Comparison of ENCODE assay signal across 1 cellular context in the genomic region with DNA sequence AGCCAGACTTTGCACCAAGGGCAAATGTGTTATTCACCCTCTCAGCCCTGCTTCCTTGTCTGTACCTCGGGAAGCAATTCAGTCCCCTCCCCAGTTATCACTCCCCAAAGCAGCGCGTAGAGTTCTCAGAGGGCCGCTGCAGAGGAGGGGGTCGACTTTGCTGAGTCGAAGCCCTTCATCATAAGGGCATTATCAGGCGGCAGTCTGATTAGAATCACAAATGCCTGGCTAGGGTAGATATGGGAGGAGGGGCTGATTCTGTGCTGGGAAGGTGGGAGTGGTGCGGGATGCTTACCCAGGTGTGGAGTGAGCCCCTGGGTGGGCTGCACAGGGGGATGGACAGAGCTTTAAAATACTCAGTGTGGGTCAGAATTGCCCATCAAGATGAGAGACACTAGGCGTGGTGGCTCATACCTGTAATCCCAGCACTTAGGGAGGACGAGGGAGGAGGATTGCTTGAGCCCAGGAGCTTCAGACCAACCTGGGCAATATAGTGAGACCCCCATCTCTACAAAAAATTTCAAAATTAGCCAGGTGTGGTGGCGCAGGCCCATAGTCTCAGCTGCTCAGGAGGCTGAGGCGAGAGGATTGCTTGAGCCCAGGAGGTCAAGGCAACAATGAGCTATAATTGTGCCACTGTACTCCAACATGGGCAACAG.
TF ChIP-seq lines count a peak whose summit lies in the region.

No MANE protein-coding gene starts in this region.

TF ChIP-seq in GM23338, 12 proteins besides CTCF, POLR2A, EP300 and RAD21:
- TF ChIP-seq EZH2 (IDR thresholded peaks at IDR 0.05; ENCODE audit: low read depth, unreplicated experiment) (no peak), JUNB (IDR thresholded peaks at IDR 0.05; ENCODE audit: unreplicated experiment) (no peak), ZNF114 (CRISPR knock-in tag; IDR thresholded peaks at IDR 0.05) (no peak), POLR2AphosphoS5 (IDR thresholded peaks at IDR 0.05; ENCODE audit: low read depth) (no peak), ZNF331 (CRISPR knock-in tag; IDR thresholded peaks at IDR 0.05; ENCODE audit: low read depth) (no peak), EZH2phosphoT487 (IDR thresholded peaks at IDR 0.05; ENCODE audit: unreplicated experiment) (no peak), STAT1 (IDR thresholded peaks at IDR 0.05; ENCODE audit: unreplicated experiment) (no peak), ZNF462 (CRISPR knock-in tag; IDR thresholded peaks at IDR 0.05) (no peak), CREB1 (CRISPR knock-in tag; IDR thresholded peaks at IDR 0.05; ENCODE audit: low read depth) (no peak), NANOG (IDR thresholded peaks at IDR 0.05; ENCODE audit: borderline replicate concordance) (no peak)
- TF ChIP-seq, protein P1, sequence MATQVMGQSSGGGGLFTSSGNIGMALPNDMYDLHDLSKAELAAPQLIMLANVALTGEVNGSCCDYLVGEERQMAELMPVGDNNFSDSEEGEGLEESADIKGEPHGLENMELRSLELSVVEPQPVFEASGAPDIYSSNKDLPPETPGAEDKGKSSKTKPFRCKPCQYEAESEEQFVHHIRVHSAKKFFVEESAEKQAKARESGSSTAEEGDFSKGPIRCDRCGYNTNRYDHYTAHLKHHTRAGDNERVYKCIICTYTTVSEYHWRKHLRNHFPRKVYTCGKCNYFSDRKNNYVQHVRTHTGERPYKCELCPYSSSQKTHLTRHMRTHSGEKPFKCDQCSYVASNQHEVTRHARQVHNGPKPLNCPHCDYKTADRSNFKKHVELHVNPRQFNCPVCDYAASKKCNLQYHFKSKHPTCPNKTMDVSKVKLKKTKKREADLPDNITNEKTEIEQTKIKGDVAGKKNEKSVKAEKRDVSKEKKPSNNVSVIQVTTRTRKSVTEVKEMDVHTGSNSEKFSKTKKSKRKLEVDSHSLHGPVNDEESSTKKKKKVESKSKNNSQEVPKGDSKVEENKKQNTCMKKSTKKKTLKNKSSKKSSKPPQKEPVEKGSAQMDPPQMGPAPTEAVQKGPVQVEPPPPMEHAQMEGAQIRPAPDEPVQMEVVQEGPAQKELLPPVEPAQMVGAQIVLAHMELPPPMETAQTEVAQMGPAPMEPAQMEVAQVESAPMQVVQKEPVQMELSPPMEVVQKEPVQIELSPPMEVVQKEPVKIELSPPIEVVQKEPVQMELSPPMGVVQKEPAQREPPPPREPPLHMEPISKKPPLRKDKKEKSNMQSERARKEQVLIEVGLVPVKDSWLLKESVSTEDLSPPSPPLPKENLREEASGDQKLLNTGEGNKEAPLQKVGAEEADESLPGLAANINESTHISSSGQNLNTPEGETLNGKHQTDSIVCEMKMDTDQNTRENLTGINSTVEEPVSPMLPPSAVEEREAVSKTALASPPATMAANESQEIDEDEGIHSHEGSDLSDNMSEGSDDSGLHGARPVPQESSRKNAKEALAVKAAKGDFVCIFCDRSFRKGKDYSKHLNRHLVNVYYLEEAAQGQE (IDR thresholded peaks at IDR 0.05; ENCODE audit: unreplicated experiment): no peak
- TF ChIP-seq, protein P2, sequence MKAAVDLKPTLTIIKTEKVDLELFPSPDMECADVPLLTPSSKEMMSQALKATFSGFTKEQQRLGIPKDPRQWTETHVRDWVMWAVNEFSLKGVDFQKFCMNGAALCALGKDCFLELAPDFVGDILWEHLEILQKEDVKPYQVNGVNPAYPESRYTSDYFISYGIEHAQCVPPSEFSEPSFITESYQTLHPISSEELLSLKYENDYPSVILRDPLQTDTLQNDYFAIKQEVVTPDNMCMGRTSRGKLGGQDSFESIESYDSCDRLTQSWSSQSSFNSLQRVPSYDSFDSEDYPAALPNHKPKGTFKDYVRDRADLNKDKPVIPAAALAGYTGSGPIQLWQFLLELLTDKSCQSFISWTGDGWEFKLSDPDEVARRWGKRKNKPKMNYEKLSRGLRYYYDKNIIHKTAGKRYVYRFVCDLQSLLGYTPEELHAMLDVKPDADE (IDR thresholded peaks at IDR 0.05): no peak
